ENCODE assay signal across 1 cellular context in genomic region chr6:147204060-147204785, GRCh38.
A peak's percentile ranks its signal among the peaks of the same experiment; 100 is the strongest.
TF ChIP-seq lines count a peak whose summit lies in the region.

Gene STXBP5, plus strand, starts transcription at chr6:147204417. Its CDS starts 116 bp downstream, at chr6:147204533.

TF ChIP-seq in HepG2, 621 proteins besides CTCF, POLR2A, EP300 and RAD21 (continued from another document and continues in another):
- TF ChIP-seq DPF2 (CRISPR knock-in tag; IDR thresholded peaks at IDR 0.05; ENCODE audit: borderline replicate concordance, low read depth) (no peak), FOXK1 (CRISPR knock-in tag; IDR thresholded peaks at IDR 0.05; ENCODE audit: borderline replicate concordance, low read depth) (no peak), HMGA1 (CRISPR knock-in tag; conservative IDR thresholded peaks at IDR 0.05) (no peak), KLF15 (CRISPR knock-in tag; IDR thresholded peaks at IDR 0.05; ENCODE audit: borderline replicate concordance) (no peak), ZNF280B (CRISPR knock-in tag; IDR thresholded peaks at IDR 0.05; ENCODE audit: borderline replicate concordance) (peak; percentile 37; the same call in 1 of the 2 replicates), SCMH1 (CRISPR knock-in tag; IDR thresholded peaks at IDR 0.05; ENCODE audit: borderline replicate concordance) (no peak), SALL1 (CRISPR knock-in tag; IDR thresholded peaks at IDR 0.05) (peak; percentile 71), SMARCC2 (IDR thresholded peaks at IDR 0.05) (no peak), ZNF761 (CRISPR knock-in tag; conservative IDR thresholded peaks at IDR 0.05) (no peak), CENPT (CRISPR knock-in tag; IDR thresholded peaks at IDR 0.05; ENCODE audit: low read depth) (no peak), ZNF749 (CRISPR knock-in tag; IDR thresholded peaks at IDR 0.05; ENCODE audit: borderline replicate concordance) (no peak), CBX1 (IDR thresholded peaks at IDR 0.05; ENCODE audit: low read depth) (no peak), KDM5A (IDR thresholded peaks at IDR 0.05; ENCODE audit: borderline replicate concordance, low read length) (no peak), PREB (CRISPR knock-in tag; IDR thresholded peaks at IDR 0.05) (no peak), ATF2 (CRISPR knock-in tag; IDR thresholded peaks at IDR 0.05) (no peak), ZNF644 (CRISPR knock-in tag; IDR thresholded peaks at IDR 0.05; ENCODE audit: low read depth) (no peak), GZF1 (CRISPR knock-in tag; IDR thresholded peaks at IDR 0.05) (peak; percentile 74; the same call in 1 of the 2 replicates), HOXA3 (CRISPR knock-in tag; IDR thresholded peaks at IDR 0.05) (0 out of 2 replicates have a peak, but pooled peaks have one; percentile 29), ZNF572 (CRISPR knock-in tag; IDR thresholded peaks at IDR 0.05) (no peak), ZNF577 (CRISPR knock-in tag; IDR thresholded peaks at IDR 0.05; ENCODE audit: borderline replicate concordance, low read depth) (no peak), ZNF652 (CRISPR knock-in tag; IDR thresholded peaks at IDR 0.05; ENCODE audit: borderline replicate concordance, low read depth) (no peak), NAIF1 (CRISPR knock-in tag; IDR thresholded peaks at IDR 0.05; ENCODE audit: borderline replicate concordance) (no peak), TFE3 (CRISPR knock-in tag; IDR thresholded peaks at IDR 0.05) (no peak), RFX5 (IDR thresholded peaks at IDR 0.05; ENCODE audit: low read depth, low read length) (no peak), RBM39 (IDR thresholded peaks at IDR 0.05; ENCODE audit: low read depth, low read length, poor library complexity, severe bottlenecking) (peak; percentile 38), DR1 (CRISPR knock-in tag; IDR thresholded peaks at IDR 0.05) (0 out of 2 replicates have a peak, but pooled peaks have one; percentile 19), SALL2 (CRISPR knock-in tag; IDR thresholded peaks at IDR 0.05) (peak; percentile 70; the same call in 1 of the 2 replicates), HNRNPK (IDR thresholded peaks at IDR 0.05; ENCODE audit: low read depth, low read length, poor library complexity, severe bottlenecking) (peak; percentile 46), SETDB1 (CRISPR knock-in tag; IDR thresholded peaks at IDR 0.05; ENCODE audit: borderline replicate concordance) (no peak), RBFOX2 (IDR thresholded peaks at IDR 0.05; ENCODE audit: low read depth, low read length) (peak; percentile 9; the same call in 1 of the 2 replicates), MATR3 (CRISPR knock-in tag; IDR thresholded peaks at IDR 0.05) (no peak), TBX3 (IDR thresholded peaks at IDR 0.05; ENCODE audit: borderline replicate concordance) (no peak), ZNF264 (CRISPR knock-in tag; IDR thresholded peaks at IDR 0.05) (no peak; the same call in 1 of the 2 replicates)
- TF ChIP-seq, protein P1, sequence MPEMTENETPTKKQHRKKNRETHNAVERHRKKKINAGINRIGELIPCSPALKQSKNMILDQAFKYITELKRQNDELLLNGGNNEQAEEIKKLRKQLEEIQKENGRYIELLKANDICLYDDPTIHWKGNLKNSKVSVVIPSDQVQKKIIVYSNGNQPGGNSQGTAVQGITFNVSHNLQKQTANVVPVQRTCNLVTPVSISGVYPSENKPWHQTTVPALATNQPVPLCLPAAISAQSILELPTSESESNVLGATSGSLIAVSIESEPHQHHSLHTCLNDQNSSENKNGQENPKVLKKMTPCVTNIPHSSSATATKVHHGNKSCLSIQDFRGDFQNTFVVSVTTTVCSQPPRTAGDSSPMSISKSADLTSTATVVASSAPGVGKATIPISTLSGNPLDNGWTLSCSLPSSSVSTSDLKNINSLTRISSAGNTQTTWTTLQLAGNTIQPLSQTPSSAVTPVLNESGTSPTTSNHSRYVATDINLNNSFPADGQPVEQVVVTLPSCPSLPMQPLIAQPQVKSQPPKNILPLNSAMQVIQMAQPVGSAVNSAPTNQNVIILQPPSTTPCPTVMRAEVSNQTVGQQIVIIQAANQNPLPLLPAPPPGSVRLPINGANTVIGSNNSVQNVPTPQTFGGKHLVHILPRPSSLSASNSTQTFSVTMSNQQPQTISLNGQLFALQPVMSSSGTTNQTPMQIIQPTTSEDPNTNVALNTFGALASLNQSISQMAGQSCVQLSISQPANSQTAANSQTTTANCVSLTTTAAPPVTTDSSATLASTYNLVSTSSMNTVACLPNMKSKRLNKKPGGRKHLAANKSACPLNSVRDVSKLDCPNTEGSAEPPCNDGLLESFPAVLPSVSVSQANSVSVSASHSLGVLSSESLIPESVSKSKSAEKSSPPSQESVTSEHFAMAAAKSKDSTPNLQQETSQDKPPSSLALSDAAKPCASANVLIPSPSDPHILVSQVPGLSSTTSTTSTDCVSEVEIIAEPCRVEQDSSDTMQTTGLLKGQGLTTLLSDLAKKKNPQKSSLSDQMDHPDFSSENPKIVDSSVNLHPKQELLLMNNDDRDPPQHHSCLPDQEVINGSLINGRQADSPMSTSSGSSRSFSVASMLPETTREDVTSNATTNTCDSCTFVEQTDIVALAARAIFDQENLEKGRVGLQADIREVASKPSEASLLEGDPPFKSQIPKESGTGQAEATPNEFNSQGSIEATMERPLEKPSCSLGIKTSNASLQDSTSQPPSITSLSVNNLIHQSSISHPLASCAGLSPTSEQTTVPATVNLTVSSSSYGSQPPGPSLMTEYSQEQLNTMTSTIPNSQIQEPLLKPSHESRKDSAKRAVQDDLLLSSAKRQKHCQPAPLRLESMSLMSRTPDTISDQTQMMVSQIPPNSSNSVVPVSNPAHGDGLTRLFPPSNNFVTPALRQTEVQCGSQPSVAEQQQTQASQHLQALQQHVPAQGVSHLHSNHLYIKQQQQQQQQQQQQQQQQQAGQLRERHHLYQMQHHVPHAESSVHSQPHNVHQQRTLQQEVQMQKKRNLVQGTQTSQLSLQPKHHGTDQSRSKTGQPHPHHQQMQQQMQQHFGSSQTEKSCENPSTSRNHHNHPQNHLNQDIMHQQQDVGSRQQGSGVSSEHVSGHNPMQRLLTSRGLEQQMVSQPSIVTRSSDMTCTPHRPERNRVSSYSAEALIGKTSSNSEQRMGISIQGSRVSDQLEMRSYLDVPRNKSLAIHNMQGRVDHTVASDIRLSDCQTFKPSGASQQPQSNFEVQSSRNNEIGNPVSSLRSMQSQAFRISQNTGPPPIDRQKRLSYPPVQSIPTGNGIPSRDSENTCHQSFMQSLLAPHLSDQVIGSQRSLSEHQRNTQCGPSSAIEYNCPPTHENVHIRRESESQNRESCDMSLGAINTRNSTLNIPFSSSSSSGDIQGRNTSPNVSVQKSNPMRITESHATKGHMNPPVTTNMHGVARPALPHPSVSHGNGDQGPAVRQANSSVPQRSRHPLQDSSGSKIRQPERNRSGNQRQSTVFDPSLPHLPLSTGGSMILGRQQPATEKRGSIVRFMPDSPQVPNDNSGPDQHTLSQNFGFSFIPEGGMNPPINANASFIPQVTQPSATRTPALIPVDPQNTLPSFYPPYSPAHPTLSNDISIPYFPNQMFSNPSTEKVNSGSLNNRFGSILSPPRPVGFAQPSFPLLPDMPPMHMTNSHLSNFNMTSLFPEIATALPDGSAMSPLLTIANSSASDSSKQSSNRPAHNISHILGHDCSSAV (CRISPR knock-in tag; IDR thresholded peaks at IDR 0.05; ENCODE audit: borderline replicate concordance): no peak
- TF ChIP-seq, protein P2, sequence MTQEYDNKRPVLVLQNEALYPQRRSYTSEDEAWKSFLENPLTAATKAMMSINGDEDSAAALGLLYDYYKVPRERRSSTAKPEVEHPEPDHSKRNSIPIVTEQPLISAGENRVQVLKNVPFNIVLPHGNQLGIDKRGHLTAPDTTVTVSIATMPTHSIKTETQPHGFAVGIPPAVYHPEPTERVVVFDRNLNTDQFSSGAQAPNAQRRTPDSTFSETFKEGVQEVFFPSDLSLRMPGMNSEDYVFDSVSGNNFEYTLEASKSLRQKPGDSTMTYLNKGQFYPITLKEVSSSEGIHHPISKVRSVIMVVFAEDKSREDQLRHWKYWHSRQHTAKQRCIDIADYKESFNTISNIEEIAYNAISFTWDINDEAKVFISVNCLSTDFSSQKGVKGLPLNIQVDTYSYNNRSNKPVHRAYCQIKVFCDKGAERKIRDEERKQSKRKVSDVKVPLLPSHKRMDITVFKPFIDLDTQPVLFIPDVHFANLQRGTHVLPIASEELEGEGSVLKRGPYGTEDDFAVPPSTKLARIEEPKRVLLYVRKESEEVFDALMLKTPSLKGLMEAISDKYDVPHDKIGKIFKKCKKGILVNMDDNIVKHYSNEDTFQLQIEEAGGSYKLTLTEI (CRISPR knock-in tag; conservative IDR thresholded peaks at IDR 0.05): no peak
- TF ChIP-seq, protein P3, sequence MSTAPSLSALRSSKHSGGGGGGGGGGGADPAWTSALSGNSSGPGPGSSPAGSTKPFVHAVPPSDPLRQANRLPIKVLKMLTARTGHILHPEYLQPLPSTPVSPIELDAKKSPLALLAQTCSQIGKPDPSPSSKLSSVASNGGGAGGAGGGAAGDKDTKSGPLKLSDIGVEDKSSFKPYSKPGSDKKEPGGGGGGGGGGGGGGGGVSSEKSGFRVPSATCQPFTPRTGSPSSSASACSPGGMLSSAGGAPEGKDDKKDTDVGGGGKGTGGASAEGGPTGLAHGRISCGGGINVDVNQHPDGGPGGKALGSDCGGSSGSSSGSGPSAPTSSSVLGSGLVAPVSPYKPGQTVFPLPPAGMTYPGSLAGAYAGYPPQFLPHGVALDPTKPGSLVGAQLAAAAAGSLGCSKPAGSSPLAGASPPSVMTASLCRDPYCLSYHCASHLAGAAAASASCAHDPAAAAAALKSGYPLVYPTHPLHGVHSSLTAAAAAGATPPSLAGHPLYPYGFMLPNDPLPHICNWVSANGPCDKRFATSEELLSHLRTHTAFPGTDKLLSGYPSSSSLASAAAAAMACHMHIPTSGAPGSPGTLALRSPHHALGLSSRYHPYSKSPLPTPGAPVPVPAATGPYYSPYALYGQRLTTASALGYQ (CRISPR knock-in tag; IDR thresholded peaks at IDR 0.05): no peak
- TF ChIP-seq, protein P4, sequence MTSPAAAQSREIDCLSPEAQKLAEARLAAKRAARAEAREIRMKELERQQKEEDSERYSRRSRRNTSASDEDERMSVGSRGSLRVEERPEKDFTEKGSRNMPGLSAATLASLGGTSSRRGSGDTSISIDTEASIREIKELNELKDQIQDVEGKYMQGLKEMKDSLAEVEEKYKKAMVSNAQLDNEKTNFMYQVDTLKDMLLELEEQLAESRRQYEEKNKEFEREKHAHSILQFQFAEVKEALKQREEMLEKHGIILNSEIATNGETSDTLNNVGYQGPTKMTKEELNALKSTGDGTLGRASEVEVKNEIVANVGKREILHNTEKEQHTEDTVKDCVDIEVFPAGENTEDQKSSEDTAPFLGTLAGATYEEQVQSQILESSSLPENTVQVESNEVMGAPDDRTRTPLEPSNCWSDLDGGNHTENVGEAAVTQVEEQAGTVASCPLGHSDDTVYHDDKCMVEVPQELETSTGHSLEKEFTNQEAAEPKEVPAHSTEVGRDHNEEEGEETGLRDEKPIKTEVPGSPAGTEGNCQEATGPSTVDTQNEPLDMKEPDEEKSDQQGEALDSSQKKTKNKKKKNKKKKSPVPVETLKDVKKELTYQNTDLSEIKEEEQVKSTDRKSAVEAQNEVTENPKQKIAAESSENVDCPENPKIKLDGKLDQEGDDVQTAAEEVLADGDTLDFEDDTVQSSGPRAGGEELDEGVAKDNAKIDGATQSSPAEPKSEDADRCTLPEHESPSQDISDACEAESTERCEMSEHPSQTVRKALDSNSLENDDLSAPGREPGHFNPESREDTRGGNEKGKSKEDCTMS (CRISPR knock-in tag; conservative IDR thresholded peaks at IDR 0.05): no peak
- TF ChIP-seq, protein P5, sequence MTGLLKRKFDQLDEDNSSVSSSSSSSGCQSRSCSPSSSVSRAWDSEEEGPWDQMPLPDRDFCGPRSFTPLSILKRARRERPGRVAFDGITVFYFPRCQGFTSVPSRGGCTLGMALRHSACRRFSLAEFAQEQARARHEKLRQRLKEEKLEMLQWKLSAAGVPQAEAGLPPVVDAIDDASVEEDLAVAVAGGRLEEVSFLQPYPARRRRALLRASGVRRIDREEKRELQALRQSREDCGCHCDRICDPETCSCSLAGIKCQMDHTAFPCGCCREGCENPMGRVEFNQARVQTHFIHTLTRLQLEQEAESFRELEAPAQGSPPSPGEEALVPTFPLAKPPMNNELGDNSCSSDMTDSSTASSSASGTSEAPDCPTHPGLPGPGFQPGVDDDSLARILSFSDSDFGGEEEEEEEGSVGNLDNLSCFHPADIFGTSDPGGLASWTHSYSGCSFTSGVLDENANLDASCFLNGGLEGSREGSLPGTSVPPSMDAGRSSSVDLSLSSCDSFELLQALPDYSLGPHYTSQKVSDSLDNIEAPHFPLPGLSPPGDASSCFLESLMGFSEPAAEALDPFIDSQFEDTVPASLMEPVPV (CRISPR knock-in tag; IDR thresholded peaks at IDR 0.05): no peak
